In the genomic region with DNA sequence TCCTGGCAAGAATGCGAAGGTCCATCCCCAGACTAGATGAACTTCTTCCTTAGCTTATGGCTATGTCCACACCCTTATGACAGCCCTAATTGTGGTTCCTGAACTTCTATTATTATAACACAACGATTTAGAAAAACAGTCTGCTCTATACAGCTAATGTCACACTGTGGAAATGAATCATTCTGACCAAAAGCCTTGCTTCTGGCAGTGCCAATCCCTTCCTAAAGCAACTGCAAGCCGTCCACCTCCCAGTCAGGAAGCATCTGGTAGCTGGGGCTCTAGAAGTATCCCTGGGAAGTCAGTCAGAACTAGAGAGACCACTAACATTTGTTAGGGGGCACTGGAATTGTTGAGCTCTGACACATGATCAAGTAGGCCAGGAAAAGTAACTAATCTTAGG, we compare ENCODE assay signal across 1 cellular context.
A peak's percentile ranks its signal among the peaks of the same experiment; 100 is the strongest.
TF ChIP-seq lines count a peak whose summit lies in the region.

No MANE protein-coding gene starts in this region.

TF ChIP-seq in GM12878, 131 proteins besides CTCF, POLR2A, EP300 and RAD21 (continued from another document):
- TF ChIP-seq, protein P1, sequence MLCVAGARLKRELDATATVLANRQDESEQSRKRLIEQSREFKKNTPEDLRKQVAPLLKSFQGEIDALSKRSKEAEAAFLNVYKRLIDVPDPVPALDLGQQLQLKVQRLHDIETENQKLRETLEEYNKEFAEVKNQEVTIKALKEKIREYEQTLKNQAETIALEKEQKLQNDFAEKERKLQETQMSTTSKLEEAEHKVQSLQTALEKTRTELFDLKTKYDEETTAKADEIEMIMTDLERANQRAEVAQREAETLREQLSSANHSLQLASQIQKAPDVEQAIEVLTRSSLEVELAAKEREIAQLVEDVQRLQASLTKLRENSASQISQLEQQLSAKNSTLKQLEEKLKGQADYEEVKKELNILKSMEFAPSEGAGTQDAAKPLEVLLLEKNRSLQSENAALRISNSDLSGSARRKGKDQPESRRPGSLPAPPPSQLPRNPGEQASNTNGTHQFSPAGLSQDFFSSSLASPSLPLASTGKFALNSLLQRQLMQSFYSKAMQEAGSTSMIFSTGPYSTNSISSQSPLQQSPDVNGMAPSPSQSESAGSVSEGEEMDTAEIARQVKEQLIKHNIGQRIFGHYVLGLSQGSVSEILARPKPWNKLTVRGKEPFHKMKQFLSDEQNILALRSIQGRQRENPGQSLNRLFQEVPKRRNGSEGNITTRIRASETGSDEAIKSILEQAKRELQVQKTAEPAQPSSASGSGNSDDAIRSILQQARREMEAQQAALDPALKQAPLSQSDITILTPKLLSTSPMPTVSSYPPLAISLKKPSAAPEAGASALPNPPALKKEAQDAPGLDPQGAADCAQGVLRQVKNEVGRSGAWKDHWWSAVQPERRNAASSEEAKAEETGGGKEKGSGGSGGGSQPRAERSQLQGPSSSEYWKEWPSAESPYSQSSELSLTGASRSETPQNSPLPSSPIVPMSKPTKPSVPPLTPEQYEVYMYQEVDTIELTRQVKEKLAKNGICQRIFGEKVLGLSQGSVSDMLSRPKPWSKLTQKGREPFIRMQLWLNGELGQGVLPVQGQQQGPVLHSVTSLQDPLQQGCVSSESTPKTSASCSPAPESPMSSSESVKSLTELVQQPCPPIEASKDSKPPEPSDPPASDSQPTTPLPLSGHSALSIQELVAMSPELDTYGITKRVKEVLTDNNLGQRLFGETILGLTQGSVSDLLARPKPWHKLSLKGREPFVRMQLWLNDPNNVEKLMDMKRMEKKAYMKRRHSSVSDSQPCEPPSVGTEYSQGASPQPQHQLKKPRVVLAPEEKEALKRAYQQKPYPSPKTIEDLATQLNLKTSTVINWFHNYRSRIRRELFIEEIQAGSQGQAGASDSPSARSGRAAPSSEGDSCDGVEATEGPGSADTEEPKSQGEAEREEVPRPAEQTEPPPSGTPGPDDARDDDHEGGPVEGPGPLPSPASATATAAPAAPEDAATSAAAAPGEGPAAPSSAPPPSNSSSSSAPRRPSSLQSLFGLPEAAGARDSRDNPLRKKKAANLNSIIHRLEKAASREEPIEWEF (IDR thresholded peaks at IDR 0.05; ENCODE audit: insufficient replicate concordance, low read depth, low read length): no peak
- TF ChIP-seq TARDBP (IDR thresholded peaks at IDR 0.05; ENCODE audit: borderline replicate concordance) (no peak), JUNB (IDR thresholded peaks at IDR 0.05) (peak; percentile 57), SREBF2 (IDR thresholded peaks at IDR 0.05; ENCODE audit: low read length) (no peak), JUND (IDR thresholded peaks at IDR 0.05; ENCODE audit: low read depth, low read length) (no peak), PML (IDR thresholded peaks at IDR 0.05; ENCODE audit: low read length) (no peak), BHLHE40 (IDR thresholded peaks at IDR 0.05; ENCODE audit: borderline replicate concordance in 1 of 2, low read depth in 2 of 2, low read length in 1 of 2) (no peak), IKZF2 (IDR thresholded peaks at IDR 0.05) (no peak), ZZZ3 (IDR thresholded peaks at IDR 0.05; ENCODE audit: control insufficient read depth, insufficient read length, low read depth) (no peak), RFX5 (IDR thresholded peaks at IDR 0.05; ENCODE audit: low read depth, low read length) (no peak), EED (IDR thresholded peaks at IDR 0.05; ENCODE audit: low read depth) (peak; percentile 60), IRF4 (IDR thresholded peaks at IDR 0.05; ENCODE audit: low read depth, low read length) (no peak), BACH1 (IDR thresholded peaks at IDR 0.05; ENCODE audit: borderline replicate concordance) (no peak), NRF1 (conservative IDR thresholded peaks at IDR 0.05; ENCODE audit: low read depth, low read length) (no peak), MXI1 (IDR thresholded peaks at IDR 0.05; ENCODE audit: low read depth, low read length) (no peak), ZSCAN29 (IDR thresholded peaks at IDR 0.05) (no peak), TBL1XR1 (IDR thresholded peaks at IDR 0.05; ENCODE audit: low read depth, low read length) (no peak), RUNX3 (IDR thresholded peaks at IDR 0.05; ENCODE audit: low read length) (peak; percentile 19; the same call in 1 of the 2 replicates)
- TF ChIP-seq, protein P2, sequence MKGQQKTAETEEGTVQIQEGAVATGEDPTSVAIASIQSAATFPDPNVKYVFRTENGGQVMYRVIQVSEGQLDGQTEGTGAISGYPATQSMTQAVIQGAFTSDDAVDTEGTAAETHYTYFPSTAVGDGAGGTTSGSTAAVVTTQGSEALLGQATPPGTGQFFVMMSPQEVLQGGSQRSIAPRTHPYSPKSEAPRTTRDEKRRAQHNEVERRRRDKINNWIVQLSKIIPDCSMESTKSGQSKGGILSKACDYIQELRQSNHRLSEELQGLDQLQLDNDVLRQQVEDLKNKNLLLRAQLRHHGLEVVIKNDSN (IDR thresholded peaks at IDR 0.05; ENCODE audit: borderline replicate concordance, extremely low read length, insufficient read depth, low read depth, low read length): no peak
- TF ChIP-seq, protein P3, sequence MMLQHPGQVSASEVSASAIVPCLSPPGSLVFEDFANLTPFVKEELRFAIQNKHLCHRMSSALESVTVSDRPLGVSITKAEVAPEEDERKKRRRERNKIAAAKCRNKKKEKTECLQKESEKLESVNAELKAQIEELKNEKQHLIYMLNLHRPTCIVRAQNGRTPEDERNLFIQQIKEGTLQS (IDR thresholded peaks at IDR 0.05; ENCODE audit: borderline replicate concordance, extremely low read depth, low read depth, low read length): no peak
- TF ChIP-seq, protein P4, sequence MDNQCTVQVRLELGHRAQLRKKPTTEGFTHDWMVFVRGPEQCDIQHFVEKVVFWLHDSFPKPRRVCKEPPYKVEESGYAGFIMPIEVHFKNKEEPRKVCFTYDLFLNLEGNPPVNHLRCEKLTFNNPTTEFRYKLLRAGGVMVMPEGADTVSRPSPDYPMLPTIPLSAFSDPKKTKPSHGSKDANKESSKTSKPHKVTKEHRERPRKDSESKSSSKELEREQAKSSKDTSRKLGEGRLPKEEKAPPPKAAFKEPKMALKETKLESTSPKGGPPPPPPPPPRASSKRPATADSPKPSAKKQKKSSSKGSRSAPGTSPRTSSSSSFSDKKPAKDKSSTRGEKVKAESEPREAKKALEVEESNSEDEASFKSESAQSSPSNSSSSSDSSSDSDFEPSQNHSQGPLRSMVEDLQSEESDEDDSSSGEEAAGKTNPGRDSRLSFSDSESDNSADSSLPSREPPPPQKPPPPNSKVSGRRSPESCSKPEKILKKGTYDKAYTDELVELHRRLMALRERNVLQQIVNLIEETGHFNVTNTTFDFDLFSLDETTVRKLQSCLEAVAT (IDR thresholded peaks at IDR 0.05): no peak
TF ChIP-seq in GM12878: peak in this region for 3.
